13 cellular contexts compared by ENCODE assay signal in genomic region chr15:92938387-92938786, GRCh38. TPM values are rescaled to one million over a fixed set of nuclear protein-coding genes. Genes with fewer than 3 reads are reported as not detected.
A peak's percentile ranks its signal among the peaks of the same experiment; 100 is the strongest.
DNase-seq lines count a peak whose midpoint lies in the region; ATAC-seq and TF ChIP-seq lines count a peak whose summit lies in the region.
"Had no signal": no experiment of that assay in that cellular context is flagged by ENCODE, and none has a peak within 500 bp of the region (broad histone marks: within the 10 kb centered on the region; RNA-seq: fewer than 3 reads in every experiment).

No MANE protein-coding gene starts in this region.

- H3K9me2 ChIP-seq in OCI-LY1 (ENCODE audit: low read depth, low read length): no peaks in the 10 kb centered on the region

- peak overlapping the region; percentile 36 for H3K27ac Mint-ChIP-seq in activated CD8-positive, alpha-beta memory T cell treated with anti-CD3 and anti-CD28 coated beads, Interleukin-2, amount 10 ng/mL, durations not matched to agents 7 days and 5 days
- H3K27ac Mint-ChIP-seq in stimulated activated effector memory CD8-positive, alpha-beta T cell treated with anti-CD3 and anti-CD28 coated beads, Interleukin-12 subunit alpha, Interleukin-12 subunit beta, amount 100 ng/mL, for 72 hours: peak overlapping the region; percentile 55
- H3K27ac Mint-ChIP-seq: activated B cell treated with CpG ODN at 0.5 μM for 24 hours; activated T-helper 2 cell treated with anti-CD3 and anti-CD28 coated beads, Interferon-gamma antibody, Interleukin-2, Interleukin-4, amounts not matched to agents 10 μg/mL and 5 μg/mL and 100 μg/mL, durations not matched to agents 14 hours and 24 hours and 36 hours had no signal

- peaks cover 96% of the 10 kb centered on the region for H3K36me3 ChIP-seq in OCI-LY1 (ENCODE audit: insufficient read depth, low read length)

- no peak overlapping the region for H3K9ac ChIP-seq in OCI-LY1 (ENCODE audit: low read length)

- H3F3A ChIP-seq in OCI-LY1 (ENCODE audit: insufficient read depth, low read length): no peaks in the 10 kb centered on the region

- no peaks in the 10 kb centered on the region for H3K27me3 Mint-ChIP-seq in activated CD8-positive, alpha-beta memory T cell treated with anti-CD3 and anti-CD28 coated beads, Interleukin-2, amount 10 ng/mL, durations not matched to agents 7 days and 5 days
- H3K27me3 Mint-ChIP-seq: activated B cell treated with CpG ODN at 0.5 μM for 24 hours, IgD-negative memory B cell had no signal

- DNase-seq in activated CD8-positive, alpha-beta memory T cell treated with anti-CD3 and anti-CD28 coated beads, Interleukin-2, amount 10 ng/mL, durations not matched to agents 7 days and 5 days: no peak
- DNase-seq in activated CD8-positive, alpha-beta memory T cell treated with anti-CD3 and anti-CD28 coated beads for 24 hours: no peak
- DNase-seq in epithelial cell of proximal tubule (ENCODE audit: low read depth): no peak
- no peak for DNase-seq in stimulated activated effector memory CD8-positive, alpha-beta T cell treated with anti-CD3 and anti-CD28 coated beads, Interleukin-12 subunit alpha, Interleukin-12 subunit beta, amount 100 ng/mL, for 72 hours (ENCODE audit: low spot score in 2 of 2)
- DNase-seq in activated CD4-positive, alpha-beta T cell treated with anti-CD3 and anti-CD28 coated beads for 48 hours: no peak
- DNase-seq in DMS53 (lab: John Stamatoyannopoulos, UW): no peak
- DNase-seq: activated B cell treated with CpG ODN at 0.5 μM for 24 hours; stimulated activated CD4-positive, alpha-beta T cell treated with anti-CD3 and anti-CD28 coated beads, Interleukin-4, amount 100 ng/mL, for 1 hour had no signal

- H4K20me1 ChIP-seq in OCI-LY1 (ENCODE audit: insufficient read depth, low read length): no peaks in the 10 kb centered on the region

- CTCF ChIA-PET in activated CD8-positive, alpha-beta memory T cell treated with anti-CD3 and anti-CD28 coated beads, Interleukin-2, amount 10 ng/mL, durations not matched to agents 7 days and 5 days (lab: Charles Lee): interaction anchor here (1.0 to 2.0 kb wide), 4 partner anchors 10 to 130 kb away, joined by 3 to 5 read pairs (median 3); no protein-coding TSS in a partner anchor

- H3K79me2 ChIP-seq in OCI-LY1 (ENCODE audit: insufficient read depth, low read length): no peaks in the 10 kb centered on the region

- TF ChIP-seq CTCF in OCI-LY1 (IDR thresholded peaks at IDR 0.05; ENCODE audit: low read length) (peak; percentile 17; the same call in 1 of the 2 replicates), epithelial cell of proximal tubule (conservative IDR thresholded peaks at IDR 0.05; ENCODE audit: low read depth, low read length) (peak; percentile 28)

- H3K27ac ChIP-seq in OCI-LY1 (ENCODE audit: low read depth, low read length, poor library complexity, severe bottlenecking): no peak overlapping the region
- H3K27ac ChIP-seq: coronary artery had no signal

- no peak overlapping the region for H3K4me3 ChIP-seq in OCI-LY1 (ENCODE audit: low read depth, low read length, poor library complexity, severe bottlenecking)
- H3K4me3 ChIP-seq in epithelial cell of proximal tubule (ENCODE audit: low read depth, low read length): no peak overlapping the region
- H3K4me3 ChIP-seq: coronary artery had no signal

- H3K36me3 Mint-ChIP-seq in activated CD8-positive, alpha-beta memory T cell treated with anti-CD3 and anti-CD28 coated beads, Interleukin-2, amount 10 ng/mL, durations not matched to agents 7 days and 5 days: peaks cover 73% of the 10 kb centered on the region
- H3K36me3 Mint-ChIP-seq in stimulated activated effector memory CD8-positive, alpha-beta T cell treated with anti-CD3 and anti-CD28 coated beads, Interleukin-12 subunit alpha, Interleukin-12 subunit beta, amount 100 ng/mL, for 72 hours: no peaks in the 10 kb centered on the region

- H3K27me3 ChIP-seq in OCI-LY1 (ENCODE audit: insufficient read depth, low read length): no peaks in the 10 kb centered on the region

- H3K4me1 Mint-ChIP-seq in activated CD8-positive, alpha-beta memory T cell treated with anti-CD3 and anti-CD28 coated beads, Interleukin-2, amount 10 ng/mL, durations not matched to agents 7 days and 5 days: peaks cover 29% of the 10 kb centered on the region
- H3K4me1 Mint-ChIP-seq in stimulated activated effector memory CD8-positive, alpha-beta T cell treated with anti-CD3 and anti-CD28 coated beads, Interleukin-12 subunit alpha, Interleukin-12 subunit beta, amount 100 ng/mL, for 72 hours: peaks cover 47% of the 10 kb centered on the region

- no peak overlapping the region for H3K4me3 Mint-ChIP-seq in activated CD8-positive, alpha-beta memory T cell treated with anti-CD3 and anti-CD28 coated beads, Interleukin-2, amount 10 ng/mL, durations not matched to agents 7 days and 5 days
- no peak overlapping the region for H3K4me3 Mint-ChIP-seq in stimulated activated effector memory CD8-positive, alpha-beta T cell treated with anti-CD3 and anti-CD28 coated beads, Interleukin-12 subunit alpha, Interleukin-12 subunit beta, amount 100 ng/mL, for 72 hours
- H3K4me3 Mint-ChIP-seq: activated B cell treated with CpG ODN at 0.5 μM for 24 hours, IgD-negative memory B cell had no signal

- no peak overlapping the region for H3K4me2 ChIP-seq in OCI-LY1 (ENCODE audit: low read length)

- H2AFZ ChIP-seq in OCI-LY1 (ENCODE audit: low read length): no peak overlapping the region

- H3K9me3 Mint-ChIP-seq in activated CD8-positive, alpha-beta memory T cell treated with anti-CD3 and anti-CD28 coated beads, Interleukin-2, amount 10 ng/mL, durations not matched to agents 7 days and 5 days (ENCODE audit: low read depth): no peaks in the 10 kb centered on the region
- H3K9me3 Mint-ChIP-seq in stimulated activated effector memory CD8-positive, alpha-beta T cell treated with anti-CD3 and anti-CD28 coated beads, Interleukin-12 subunit alpha, Interleukin-12 subunit beta, amount 100 ng/mL, for 72 hours: no peaks in the 10 kb centered on the region
- H3K9me3 Mint-ChIP-seq: activated B cell treated with CpG ODN at 0.5 μM for 24 hours; activated T-helper 2 cell treated with anti-CD3 and anti-CD28 coated beads, Interferon-gamma antibody, Interleukin-2, Interleukin-4, amounts not matched to agents 10 μg/mL and 5 μg/mL and 100 μg/mL, durations not matched to agents 14 hours and 24 hours and 36 hours; IgD-negative memory B cell had no signal

- no peaks in the 10 kb centered on the region for H3K4me1 ChIP-seq in OCI-LY1 (ENCODE audit: insufficient read depth, low read length, severe bottlenecking)

- no peaks in the 10 kb centered on the region for H3K9me3 ChIP-seq in OCI-LY1 (ENCODE audit: low read length)

- no peak for ATAC-seq in activated CD8-positive, alpha-beta memory T cell treated with anti-CD3 and anti-CD28 coated beads, Interleukin-2, amount 10 ng/mL, durations not matched to agents 7 days and 5 days
- ATAC-seq in stimulated activated effector memory CD8-positive, alpha-beta T cell treated with anti-CD3 and anti-CD28 coated beads, Interleukin-12 subunit alpha, Interleukin-12 subunit beta, amount 100 ng/mL, for 72 hours: no peak
- no peak for ATAC-seq in GM21619 (IDR thresholded peaks at IDR 0.05; ENCODE audit: unreplicated experiment)

RNA-seq across cellular contexts. Expression of gene CHD2, which starts 38.3 kb away (rescaled TPM):
- 100 to 1,000 TPM; 121 to 151 TPM for total RNA-seq in activated CD8-positive, alpha-beta memory T cell treated with anti-CD3 and anti-CD28 coated beads, Interleukin-2, amount 10 ng/mL, durations not matched to agents 7 days and 5 days
- total RNA-seq in epithelial cell of proximal tubule: 19.5 and 26.5 TPM in 2 replicates
